Comparison of ENCODE assay signal across 9 cellular contexts in genomic region chr6:137637161-137637560, GRCh38.
DNase-seq lines count a peak whose midpoint lies in the region; ATAC-seq, FAIRE-seq and TF ChIP-seq lines count a peak whose summit lies in the region.
"Had no signal": no experiment of that assay in that cellular context is flagged by ENCODE, and none has a peak within 500 bp of the region (broad histone marks: within the 10 kb centered on the region; RNA-seq: fewer than 3 reads in every experiment).

No MANE protein-coding gene starts in this region.

- H3K9me3 ChIP-seq in astrocyte (ENCODE audit: insufficient read depth, low read depth, low read length): no peaks in the 10 kb centered on the region
- no peaks in the 10 kb centered on the region for H3K9me3 ChIP-seq in lung (ENCODE audit: control insufficient read depth in 2 of 2, insufficient read depth in 1 of 2, low read length in 1 of 2)

- no peak overlapping the region for H2AFZ ChIP-seq in astrocyte (ENCODE audit: low read depth, low read length)

- TF ChIP-seq CTCF in astrocyte (IDR thresholded peaks at IDR 0.05; ENCODE audit: insufficient read depth, low read depth, low read length) (no peak), lung (IDR thresholded peaks at IDR 0.05; ENCODE audit: control extremely low read depth, extremely low read depth) (no peak)

- H3K36me3 ChIP-seq in astrocyte (ENCODE audit: insufficient read depth, low read length) (no peaks in the 10 kb centered on the region), lung (ENCODE audit: control insufficient read depth in 2 of 2, insufficient read depth in 2 of 2, low read length in 2 of 2) (peaks cover 0 to 1% of the 10 kb centered on the region in 2 donors)

- no peak overlapping the region for H3K9ac ChIP-seq in astrocyte (ENCODE audit: low read length)

- H3K4me2 ChIP-seq in astrocyte (ENCODE audit: low read length): peak overlapping the region; percentile 54

- no peaks in the 10 kb centered on the region for H3K9me3 Mint-ChIP-seq in astrocyte (ENCODE audit: unreplicated experiment)
- no peaks in the 10 kb centered on the region for H3K9me3 Mint-ChIP-seq in activated T-helper 17 cell treated with anti-CD3 and anti-CD28 coated beads, Interleukin-2, amount 50 U/mL, for 72 hours
- H3K9me3 Mint-ChIP-seq: activated naive CD4-positive, alpha-beta T cell treated with anti-CD3 and anti-CD28 coated beads, Interleukin-2, amount 10 ng/mL, durations not matched to agents 7 days and 5 days had no signal

- 7 to 23% methylated on average over 1 of the region's 1 CpG for WGBS in lung, 2 donors

- H3K79me2 ChIP-seq in astrocyte (ENCODE audit: insufficient read depth, low read length): no peaks in the 10 kb centered on the region

- peaks cover 10% of the 10 kb centered on the region for H3K4me1 ChIP-seq in astrocyte (ENCODE audit: insufficient read depth, low read length)
- no peaks in the 10 kb centered on the region for H3K4me1 ChIP-seq in lung (ENCODE audit: control insufficient read depth in 2 of 2, insufficient read depth in 2 of 2, low read length in 2 of 2)

- H3K27ac Mint-ChIP-seq in astrocyte (ENCODE audit: unreplicated experiment): peak overlapping the region; percentile 63
- H3K27ac Mint-ChIP-seq in activated T-helper 17 cell treated with anti-CD3 and anti-CD28 coated beads, Interleukin-2, amount 50 U/mL, for 72 hours: no peak overlapping the region
- H3K27ac Mint-ChIP-seq: activated naive CD4-positive, alpha-beta T cell treated with anti-CD3 and anti-CD28 coated beads, Interleukin-2, amount 10 ng/mL, durations not matched to agents 7 days and 5 days had no signal

- H3K27ac ChIP-seq in astrocyte (ENCODE audit: low read depth, low read length) (peak overlapping the region; percentile 3), lung (ENCODE audit: low read depth in 1 of 2, low read length in 1 of 2) (no peak overlapping the region)

- H3K4me3 Mint-ChIP-seq in astrocyte (ENCODE audit: unreplicated experiment): no peak overlapping the region
- no peak overlapping the region for H3K4me3 Mint-ChIP-seq in activated T-helper 17 cell treated with anti-CD3 and anti-CD28 coated beads, Interleukin-2, amount 50 U/mL, for 72 hours
- H3K4me3 Mint-ChIP-seq: activated naive CD4-positive, alpha-beta T cell treated with anti-CD3 and anti-CD28 coated beads, Interleukin-2, amount 10 ng/mL, durations not matched to agents 7 days and 5 days had no signal

- FAIRE-seq in astrocyte (lab: Jason Lieb, UNC): peak; percentile 87

- H3K36me3 Mint-ChIP-seq in astrocyte (ENCODE audit: low read depth, unreplicated experiment): no peaks in the 10 kb centered on the region
- H3K36me3 Mint-ChIP-seq in activated T-helper 17 cell treated with anti-CD3 and anti-CD28 coated beads, Interleukin-2, amount 50 U/mL, for 72 hours (ENCODE audit: low read depth): no peaks in the 10 kb centered on the region
- H3K36me3 Mint-ChIP-seq: activated naive CD4-positive, alpha-beta T cell treated with anti-CD3 and anti-CD28 coated beads, Interleukin-2, amount 10 ng/mL, durations not matched to agents 7 days and 5 days had no signal

- no peaks in the 10 kb centered on the region for H3K27me3 ChIP-seq in astrocyte (ENCODE audit: insufficient read depth, low read length)
- H3K27me3 ChIP-seq in lung (ENCODE audit: control insufficient read depth, insufficient read depth): no peaks in the 10 kb centered on the region

- peaks cover 16% of the 10 kb centered on the region for H3K4me1 Mint-ChIP-seq in astrocyte (ENCODE audit: low read depth, unreplicated experiment)
- H3K4me1 Mint-ChIP-seq in activated T-helper 17 cell treated with anti-CD3 and anti-CD28 coated beads, Interleukin-2, amount 50 U/mL, for 72 hours: peaks cover 6% of the 10 kb centered on the region

- DNase-seq in COLO829 (ENCODE audit: low spot score) (peak; percentile 70), KBM-7 (peak; percentile 17), astrocyte (ENCODE audit: low read depth) (peak; percentile 99), lung (ENCODE audit: low spot score) (peak; percentile 71), hypothalamus (lab: John Stamatoyannopoulos, UW) (no peak), G401 (ENCODE audit: low spot score) (no peak)
- DNase-seq: activated naive CD4-positive, alpha-beta T cell treated with anti-CD3 and anti-CD28 coated beads, Interleukin-2, amount 10 ng/mL, durations not matched to agents 7 days and 5 days had no signal

- H3K4me3 ChIP-seq in astrocyte (ENCODE audit: insufficient read depth, low read depth, low read length) (peak overlapping the region; percentile 7), lung (no peak overlapping the region)

- H4K20me1 ChIP-seq in astrocyte (ENCODE audit: insufficient read depth, low read length): no peaks in the 10 kb centered on the region

- ATAC-seq in lung (ENCODE audit: insufficient read depth, low FRiP score) (peak; percentile 74), HG03025 (IDR thresholded peaks at IDR 0.05; ENCODE audit: low FRiP score, unreplicated experiment) (no peak)
- ATAC-seq in activated T-helper 17 cell treated with anti-CD3 and anti-CD28 coated beads, Interleukin-2, amount 50 U/mL, for 72 hours (replicated peaks): no peak

- no peaks in the 10 kb centered on the region for H3K27me3 Mint-ChIP-seq in astrocyte (ENCODE audit: low read depth, unreplicated experiment)
- H3K27me3 Mint-ChIP-seq in activated T-helper 17 cell treated with anti-CD3 and anti-CD28 coated beads, Interleukin-2, amount 50 U/mL, for 72 hours: peaks cover 3% of the 10 kb centered on the region

- in situ Hi-C loops in KBM-7 (cut with MboI; ENCODE audit: low pct_unique_long_range_greater_than_20kb, low sequenced_read_pairs): loop anchor here (25.0 kb wide), 2 partner anchors 325 to 550 kb away; no protein-coding TSS in a partner anchor
- in situ Hi-C loops in G401 (cut with HindIII; ENCODE audit: low sequenced_read_pairs): no loop called here

Comparison
In these comparisons a context has a peak if more than half of its experiments do, and no peak if none do; other contexts are left out.
1. DNase-seq: peak in COLO829 (single experiment), KBM-7 (single experiment), astrocyte (single experiment) and lung (single experiment); none in hypothalamus (0 of 51) and G401 (single experiment).